Comparison of ENCODE assay signal across 8 cellular contexts in genomic region chr5:10283927-10284635, GRCh38. TPM values are rescaled to one million over a fixed set of nuclear protein-coding genes. Genes with fewer than 3 reads are reported as not detected.
DNase-seq lines count a peak whose midpoint lies in the region; FAIRE-seq and TF ChIP-seq lines count a peak whose summit lies in the region.

No MANE protein-coding gene starts in this region.

- peaks cover 6% of the 10 kb centered on the region for H3K27me3 Mint-ChIP-seq in activated T-helper 1 cell treated with anti-CD3 and anti-CD28 coated beads, Interleukin-12 subunit alpha, Interleukin-12 subunit beta, Interleukin-2, Interleukin-4 antibody, amounts not matched to agents 30 ng/mL and 10 ng/mL and 1 ng/mL, durations not matched to agents 14 hours and 24 hours and 36 hours (ENCODE audit: insufficient read depth)

- H3K9me3 Mint-ChIP-seq in activated T-helper 1 cell treated with anti-CD3 and anti-CD28 coated beads, Interleukin-12 subunit alpha, Interleukin-12 subunit beta, Interleukin-2, Interleukin-4 antibody, amounts not matched to agents 30 ng/mL and 10 ng/mL and 1 ng/mL, durations not matched to agents 14 hours and 24 hours and 36 hours, result no peaks in the 10 kb centered on the region

- WGBS in suprapubic skin, result 33% methylated on average over 15 of the region's 17 CpGs

- H3K36me3 Mint-ChIP-seq in activated T-helper 1 cell treated with anti-CD3 and anti-CD28 coated beads, Interleukin-12 subunit alpha, Interleukin-12 subunit beta, Interleukin-2, Interleukin-4 antibody, amounts not matched to agents 30 ng/mL and 10 ng/mL and 1 ng/mL, durations not matched to agents 14 hours and 24 hours and 36 hours (ENCODE audit: low read depth), result no peaks in the 10 kb centered on the region

- no peak for FAIRE-seq in H54 (lab: Jason Lieb, UNC)

- no peak overlapping the region for H3K4me3 ChIP-seq in neutrophil (ENCODE audit: low read depth in 1 of 2, low read length in 1 of 2)
- no peak overlapping the region for H3K4me3 ChIP-seq in suprapubic skin

- intact Hi-C loops in activated T-helper 1 cell treated with anti-CD3 and anti-CD28 coated beads, Interleukin-12 subunit alpha, Interleukin-12 subunit beta, Interleukin-2, Interleukin-4 antibody, amounts not matched to agents 30 ng/mL and 10 ng/mL and 1 ng/mL, durations not matched to agents 14 hours and 24 hours and 36 hours (cut with micrococcal nuclease), result loop anchor here (1.0 to 2.0 kb wide), 6 partner anchors 34 to 343 kb away; partner anchors contain the start of genes CCT5, MARCHF6 and ROPN1L

- TF ChIP-seq EP300 in suprapubic skin (IDR thresholded peaks at IDR 0.05), result no peak

- H3K27me3 ChIP-seq in neutrophil, result no peaks in the 10 kb centered on the region
- H3K27me3 ChIP-seq in suprapubic skin, result no peaks in the 10 kb centered on the region

- TF ChIP-seq POLR2A in H54 (IDR thresholded peaks at IDR 0.05; ENCODE audit: low read depth, low read length), result no peak
- TF ChIP-seq POLR2A in suprapubic skin (IDR thresholded peaks at IDR 0.05), result no peak

- H3K36me3 ChIP-seq in neutrophil, result no peaks in the 10 kb centered on the region
- H3K36me3 ChIP-seq in suprapubic skin, result no peaks in the 10 kb centered on the region

- no peak overlapping the region for H3K4me3 Mint-ChIP-seq in activated T-helper 1 cell treated with anti-CD3 and anti-CD28 coated beads, Interleukin-12 subunit alpha, Interleukin-12 subunit beta, Interleukin-2, Interleukin-4 antibody, amounts not matched to agents 30 ng/mL and 10 ng/mL and 1 ng/mL, durations not matched to agents 14 hours and 24 hours and 36 hours

- DNase-seq in GF-D8 (lab: John Stamatoyannopoulos, UW) (peak; percentile 9), H54 (ENCODE audit: insufficient read length, low spot score) (peak; percentile 80), RPMI7951 (ENCODE audit: low read depth) (peak; percentile 64), fibroblast of the conjunctiva (ENCODE audit: low read depth) (peak; percentile 56), suprapubic skin (ENCODE audit: low spot score in 2 of 2) (peak; percentile 89 to 92)
- peak; percentile 62 for DNase-seq in activated T-helper 1 cell treated with anti-CD3 and anti-CD28 coated beads, Interleukin-12 subunit alpha, Interleukin-12 subunit beta, Interleukin-2, Interleukin-4 antibody, amounts not matched to agents 30 ng/mL and 10 ng/mL and 1 ng/mL, durations not matched to agents 14 hours and 24 hours and 36 hours (ENCODE audit: low spot score)

- H3K4me1 ChIP-seq in neutrophil (ENCODE audit: control insufficient read depth in 1 of 2, insufficient read depth in 1 of 2, low read depth in 1 of 2, low read length in 1 of 2) (peaks cover 0 to 5% of the 10 kb centered on the region in 2 experiments), suprapubic skin (peaks cover 12% of the 10 kb centered on the region)

- no peaks in the 10 kb centered on the region for H3K9me3 ChIP-seq in neutrophil
- H3K9me3 ChIP-seq in suprapubic skin, result no peaks in the 10 kb centered on the region

- TF ChIP-seq CTCF in LNCAP (IDR thresholded peaks at IDR 0.05) (peak; percentile 86), neutrophil (IDR thresholded peaks at IDR 0.05) (peak; percentile 91), suprapubic skin (IDR thresholded peaks at IDR 0.05) (peak; percentile 75 to 82)

- H3K4me1 Mint-ChIP-seq in activated T-helper 1 cell treated with anti-CD3 and anti-CD28 coated beads, Interleukin-12 subunit alpha, Interleukin-12 subunit beta, Interleukin-2, Interleukin-4 antibody, amounts not matched to agents 30 ng/mL and 10 ng/mL and 1 ng/mL, durations not matched to agents 14 hours and 24 hours and 36 hours (ENCODE audit: low read depth), result no peaks in the 10 kb centered on the region

- no peak overlapping the region for H3K27ac ChIP-seq in neutrophil
- H3K27ac ChIP-seq in suprapubic skin, result no peak overlapping the region

- H3K27ac Mint-ChIP-seq in activated T-helper 1 cell treated with anti-CD3 and anti-CD28 coated beads, Interleukin-12 subunit alpha, Interleukin-12 subunit beta, Interleukin-2, Interleukin-4 antibody, amounts not matched to agents 30 ng/mL and 10 ng/mL and 1 ng/mL, durations not matched to agents 14 hours and 24 hours and 36 hours, result no peak overlapping the region

RNA-seq across cellular contexts. Expression of gene CMBL, which starts 23.6 kb away (rescaled TPM):
- total RNA-seq in RPMI7951 (2014; rRNA removed; shearing (Covaris generic)), result 4.0 and 4.1 TPM in 2 replicates
- 0.20 and 0.29 TPM in 2 replicates for total RNA-seq in activated T-helper 1 cell treated with anti-CD3 and anti-CD28 coated beads, Interleukin-12 subunit alpha, Interleukin-12 subunit beta, Interleukin-2, Interleukin-4 antibody, amounts not matched to agents 30 ng/mL and 10 ng/mL and 1 ng/mL, durations not matched to agents 14 hours and 24 hours and 36 hours
- 1 to 10 TPM in 3 of 4 donors, under 1 TPM in 1; 0.93 to 4.8 (median 2.7) TPM for total RNA-seq in suprapubic skin

RNA-seq across cellular contexts. Expression of gene CCT5, which starts 34.0 kb away (rescaled TPM):
- 555 and 627 TPM in 2 replicates for total RNA-seq in RPMI7951 (2014; rRNA removed; shearing (Covaris generic))
- total RNA-seq in activated T-helper 1 cell treated with anti-CD3 and anti-CD28 coated beads, Interleukin-12 subunit alpha, Interleukin-12 subunit beta, Interleukin-2, Interleukin-4 antibody, amounts not matched to agents 30 ng/mL and 10 ng/mL and 1 ng/mL, durations not matched to agents 14 hours and 24 hours and 36 hours, result 511 and 512 TPM in 2 replicates
- total RNA-seq in suprapubic skin, result 100 to 1,000 TPM in 3 of 4 donors, 10 to 100 TPM in 1; 65.8 to 154 (median 142) TPM

RNA-seq across cellular contexts. Expression of gene ATPSCKMT, which starts 34.4 kb away (rescaled TPM):
- 26.3 and 29.6 TPM in 2 replicates for total RNA-seq in RPMI7951 (2014; rRNA removed; shearing (Covaris generic))
- 25.1 and 30.4 TPM in 2 replicates for total RNA-seq in activated T-helper 1 cell treated with anti-CD3 and anti-CD28 coated beads, Interleukin-12 subunit alpha, Interleukin-12 subunit beta, Interleukin-2, Interleukin-4 antibody, amounts not matched to agents 30 ng/mL and 10 ng/mL and 1 ng/mL, durations not matched to agents 14 hours and 24 hours and 36 hours
- 10 to 100 TPM in 3 of 4 donors, 1 to 10 TPM in 1; 6.1 to 29.3 (median 20.6) TPM for total RNA-seq in suprapubic skin

Comparison
In these comparisons a context has a peak if more than half of its experiments do, and no peak if none do; other contexts are left out.
1. DNase-seq: peak in every context shown above with its lines; median percentile 90 in suprapubic skin; 80 in H54; 64 in RPMI7951; 62 in activated T-helper 1 cell treated with anti-CD3 and anti-CD28 coated beads, Interleukin-12 subunit alpha, Interleukin-12 subunit beta, Interleukin-2, Interleukin-4 antibody, amounts not matched to agents 30 ng/mL and 10 ng/mL and 1 ng/mL, durations not matched to agents 14 hours and 24 hours and 36 hours; 56 in fibroblast of the conjunctiva; 9 in GF-D8.